1 cellular context compared by ENCODE assay signal in the genomic region with DNA sequence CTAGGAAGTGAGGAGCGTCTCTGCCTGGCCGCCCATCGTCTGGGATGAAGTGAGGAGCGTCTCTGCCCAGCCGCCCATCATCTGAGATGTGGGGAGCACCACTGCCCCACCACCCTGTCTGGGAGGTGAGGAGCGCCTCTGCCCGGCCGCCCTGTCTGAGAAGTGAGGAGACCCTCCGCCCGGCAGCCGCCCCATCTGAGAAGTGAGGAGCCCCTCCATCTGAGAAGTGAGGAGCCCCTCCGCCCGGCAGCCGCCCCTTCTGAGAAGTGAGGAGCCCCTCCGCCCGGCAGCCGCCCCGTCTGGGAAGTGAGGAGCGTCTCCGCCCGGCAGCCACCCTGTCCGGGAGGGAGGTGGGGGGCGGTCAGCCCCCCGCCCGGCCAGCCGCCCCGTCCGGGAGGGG.
DNase-seq lines count a peak whose midpoint lies in the region; ATAC-seq lines count a peak whose summit lies in the region.
"Not testable (repeated sequence)": the region's sequence is repeated elsewhere in the genome, so short reads cannot be mapped to it uniquely, and the experiment has no call there.

No MANE protein-coding gene starts in this region.

- H3K4me3 Mint-ChIP-seq in stimulated activated naive CD8-positive, alpha-beta T cell treated with anti-CD3 and anti-CD28 coated beads, Interleukin-15, amount 100 ng/mL, for 72 hours = not testable (repeated sequence)

- DNase-seq in stimulated activated naive CD8-positive, alpha-beta T cell treated with anti-CD3 and anti-CD28 coated beads, Interleukin-15, amount 100 ng/mL, for 72 hours = not testable (repeated sequence)

- peak overlapping the region in 1 of 2 donors; percentile 77 for H3K27ac Mint-ChIP-seq in stimulated activated naive CD8-positive, alpha-beta T cell treated with anti-CD3 and anti-CD28 coated beads, Interleukin-15, amount 100 ng/mL, for 72 hours

- H3K4me1 Mint-ChIP-seq in stimulated activated naive CD8-positive, alpha-beta T cell treated with anti-CD3 and anti-CD28 coated beads, Interleukin-15, amount 100 ng/mL, for 72 hours = not testable (repeated sequence)

- H3K27me3 Mint-ChIP-seq in stimulated activated naive CD8-positive, alpha-beta T cell treated with anti-CD3 and anti-CD28 coated beads, Interleukin-15, amount 100 ng/mL, for 72 hours = not testable (repeated sequence)

- peak; percentile 42 for ATAC-seq in stimulated activated naive CD8-positive, alpha-beta T cell treated with anti-CD3 and anti-CD28 coated beads, Interleukin-15, amount 100 ng/mL, for 72 hours

- H3K9me3 Mint-ChIP-seq in stimulated activated naive CD8-positive, alpha-beta T cell treated with anti-CD3 and anti-CD28 coated beads, Interleukin-15, amount 100 ng/mL, for 72 hours = peaks cover 14 to 32% of the 10 kb centered on the region in 2 donors
